Comparison of ENCODE assay signal across 2 cellular contexts in the genomic region with DNA sequence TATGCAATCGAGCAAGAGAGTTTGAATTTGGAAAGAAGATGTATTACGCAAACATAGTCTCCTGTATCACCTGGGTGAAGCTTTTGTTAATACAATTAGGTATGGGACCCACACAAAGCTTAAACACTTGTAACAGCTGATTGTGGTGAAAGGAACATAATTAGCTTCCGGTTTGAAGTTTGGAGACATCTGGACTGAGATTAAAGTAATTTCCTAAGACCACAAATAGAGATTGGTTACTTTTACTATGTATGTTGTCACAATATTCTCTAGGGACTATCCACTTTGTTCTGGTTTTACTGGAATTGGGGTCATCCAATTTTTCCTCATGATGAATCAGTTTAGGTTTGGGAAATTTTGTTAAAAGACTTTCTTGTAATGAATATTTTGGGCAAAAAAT.
TF ChIP-seq lines count a peak whose summit lies in the region.

No MANE protein-coding gene starts in this region.

TF ChIP-seq in GM23338, 12 proteins besides CTCF, POLR2A, EP300 and RAD21 (continues in another document):
- no peak for TF ChIP-seq ZNF114 (CRISPR knock-in tag; IDR thresholded peaks at IDR 0.05)
- TF ChIP-seq EZH2phosphoT487 (IDR thresholded peaks at IDR 0.05; ENCODE audit: unreplicated experiment), result no peak
- TF ChIP-seq, protein P1, sequence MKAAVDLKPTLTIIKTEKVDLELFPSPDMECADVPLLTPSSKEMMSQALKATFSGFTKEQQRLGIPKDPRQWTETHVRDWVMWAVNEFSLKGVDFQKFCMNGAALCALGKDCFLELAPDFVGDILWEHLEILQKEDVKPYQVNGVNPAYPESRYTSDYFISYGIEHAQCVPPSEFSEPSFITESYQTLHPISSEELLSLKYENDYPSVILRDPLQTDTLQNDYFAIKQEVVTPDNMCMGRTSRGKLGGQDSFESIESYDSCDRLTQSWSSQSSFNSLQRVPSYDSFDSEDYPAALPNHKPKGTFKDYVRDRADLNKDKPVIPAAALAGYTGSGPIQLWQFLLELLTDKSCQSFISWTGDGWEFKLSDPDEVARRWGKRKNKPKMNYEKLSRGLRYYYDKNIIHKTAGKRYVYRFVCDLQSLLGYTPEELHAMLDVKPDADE (IDR thresholded peaks at IDR 0.05), result no peak
- no peak for TF ChIP-seq NANOG (IDR thresholded peaks at IDR 0.05; ENCODE audit: borderline replicate concordance)
- TF ChIP-seq STAT1 (IDR thresholded peaks at IDR 0.05; ENCODE audit: unreplicated experiment), result no peak
- TF ChIP-seq EZH2 (IDR thresholded peaks at IDR 0.05; ENCODE audit: low read depth, unreplicated experiment), result no peak
- TF ChIP-seq JUNB (IDR thresholded peaks at IDR 0.05; ENCODE audit: unreplicated experiment), result no peak
- no peak for TF ChIP-seq POLR2AphosphoS5 (IDR thresholded peaks at IDR 0.05; ENCODE audit: low read depth)
- TF ChIP-seq CREB1 (CRISPR knock-in tag; IDR thresholded peaks at IDR 0.05; ENCODE audit: low read depth), result no peak
- TF ChIP-seq, protein P2, sequence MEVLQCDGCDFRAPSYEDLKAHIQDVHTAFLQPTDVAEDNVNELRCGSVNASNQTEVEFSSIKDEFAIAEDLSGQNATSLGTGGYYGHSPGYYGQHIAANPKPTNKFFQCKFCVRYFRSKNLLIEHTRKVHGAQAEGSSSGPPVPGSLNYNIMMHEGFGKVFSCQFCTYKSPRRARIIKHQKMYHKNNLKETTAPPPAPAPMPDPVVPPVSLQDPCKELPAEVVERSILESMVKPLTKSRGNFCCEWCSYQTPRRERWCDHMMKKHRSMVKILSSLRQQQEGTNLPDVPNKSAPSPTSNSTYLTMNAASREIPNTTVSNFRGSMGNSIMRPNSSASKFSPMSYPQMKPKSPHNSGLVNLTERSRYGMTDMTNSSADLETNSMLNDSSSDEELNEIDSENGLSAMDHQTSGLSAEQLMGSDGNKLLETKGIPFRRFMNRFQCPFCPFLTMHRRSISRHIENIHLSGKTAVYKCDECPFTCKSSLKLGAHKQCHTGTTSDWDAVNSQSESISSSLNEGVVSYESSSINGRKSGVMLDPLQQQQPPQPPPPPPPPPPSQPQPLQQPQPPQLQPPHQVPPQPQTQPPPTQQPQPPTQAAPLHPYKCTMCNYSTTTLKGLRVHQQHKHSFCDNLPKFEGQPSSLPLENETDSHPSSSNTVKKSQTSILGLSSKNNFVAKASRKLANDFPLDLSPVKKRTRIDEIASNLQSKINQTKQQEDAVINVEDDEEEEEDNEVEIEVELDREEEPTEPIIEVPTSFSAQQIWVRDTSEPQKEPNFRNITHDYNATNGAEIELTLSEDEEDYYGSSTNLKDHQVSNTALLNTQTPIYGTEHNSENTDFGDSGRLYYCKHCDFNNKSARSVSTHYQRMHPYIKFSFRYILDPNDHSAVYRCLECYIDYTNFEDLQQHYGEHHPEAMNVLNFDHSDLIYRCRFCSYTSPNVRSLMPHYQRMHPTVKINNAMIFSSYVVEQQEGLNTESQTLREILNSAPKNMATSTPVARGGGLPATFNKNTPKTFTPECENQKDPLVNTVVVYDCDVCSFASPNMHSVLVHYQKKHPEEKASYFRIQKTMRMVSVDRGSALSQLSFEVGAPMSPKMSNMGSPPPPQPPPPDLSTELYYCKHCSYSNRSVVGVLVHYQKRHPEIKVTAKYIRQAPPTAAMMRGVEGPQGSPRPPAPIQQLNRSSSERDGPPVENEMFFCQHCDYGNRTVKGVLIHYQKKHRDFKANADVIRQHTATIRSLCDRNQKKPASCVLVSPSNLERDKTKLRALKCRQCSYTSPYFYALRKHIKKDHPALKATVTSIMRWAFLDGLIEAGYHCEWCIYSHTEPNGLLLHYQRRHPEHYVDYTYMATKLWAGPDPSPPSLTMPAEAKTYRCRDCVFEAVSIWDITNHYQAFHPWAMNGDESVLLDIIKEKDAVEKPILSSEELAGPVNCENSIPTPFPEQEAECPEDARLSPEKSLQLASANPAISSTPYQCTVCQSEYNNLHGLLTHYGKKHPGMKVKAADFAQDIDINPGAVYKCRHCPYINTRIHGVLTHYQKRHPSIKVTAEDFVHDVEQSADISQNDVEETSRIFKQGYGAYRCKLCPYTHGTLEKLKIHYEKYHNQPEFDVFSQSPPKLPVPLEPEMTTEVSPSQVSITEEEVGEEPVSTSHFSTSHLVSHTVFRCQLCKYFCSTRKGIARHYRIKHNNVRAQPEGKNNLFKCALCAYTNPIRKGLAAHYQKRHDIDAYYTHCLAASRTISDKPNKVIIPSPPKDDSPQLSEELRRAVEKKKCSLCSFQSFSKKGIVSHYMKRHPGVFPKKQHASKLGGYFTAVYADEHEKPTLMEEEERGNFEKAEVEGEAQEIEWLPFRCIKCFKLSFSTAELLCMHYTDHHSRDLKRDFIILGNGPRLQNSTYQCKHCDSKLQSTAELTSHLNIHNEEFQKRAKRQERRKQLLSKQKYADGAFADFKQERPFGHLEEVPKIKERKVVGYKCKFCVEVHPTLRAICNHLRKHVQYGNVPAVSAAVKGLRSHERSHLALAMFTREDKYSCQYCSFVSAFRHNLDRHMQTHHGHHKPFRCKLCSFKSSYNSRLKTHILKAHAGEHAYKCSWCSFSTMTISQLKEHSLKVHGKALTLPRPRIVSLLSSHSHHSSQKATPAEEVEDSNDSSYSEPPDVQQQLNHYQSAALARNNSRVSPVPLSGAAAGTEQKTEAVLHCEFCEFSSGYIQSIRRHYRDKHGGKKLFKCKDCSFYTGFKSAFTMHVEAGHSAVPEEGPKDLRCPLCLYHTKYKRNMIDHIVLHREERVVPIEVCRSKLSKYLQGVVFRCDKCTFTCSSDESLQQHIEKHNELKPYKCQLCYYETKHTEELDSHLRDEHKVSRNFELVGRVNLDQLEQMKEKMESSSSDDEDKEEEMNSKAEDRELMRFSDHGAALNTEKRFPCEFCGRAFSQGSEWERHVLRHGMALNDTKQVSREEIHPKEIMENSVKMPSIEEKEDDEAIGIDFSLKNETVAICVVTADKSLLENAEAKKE (CRISPR knock-in tag; IDR thresholded peaks at IDR 0.05), result no peak

TF ChIP-seq in H1, 55 proteins besides CTCF, POLR2A, EP300 and RAD21:
- TF ChIP-seq CEBPB (IDR thresholded peaks at IDR 0.05; ENCODE audit: low read depth, low read length) (peak; percentile 15; the same call in 1 of the 2 replicates), BRCA1 (IDR thresholded peaks at IDR 0.05; ENCODE audit: low read depth, low read length) (no peak)
